Comparison of ENCODE assay signal across 15 cellular contexts in genomic region chr4:148503681-148504080, GRCh38.
A peak's percentile ranks its signal among the peaks of the same experiment; 100 is the strongest.
DNase-seq lines count a peak whose midpoint lies in the region; ATAC-seq and TF ChIP-seq lines count a peak whose summit lies in the region.
"Had no signal": no experiment of that assay in that cellular context is flagged by ENCODE, and none has a peak within 500 bp of the region (broad histone marks: within the 10 kb centered on the region; RNA-seq: fewer than 3 reads in every experiment).

No MANE protein-coding gene starts in this region.

- no peak overlapping the region for H3K4me3 ChIP-seq in osteoblast (ENCODE audit: insufficient read depth, low read length)
- H3K4me3 ChIP-seq: BLaER1 had no signal

- no peaks in the 10 kb centered on the region for H4K20me1 ChIP-seq in osteoblast (ENCODE audit: insufficient read depth, low read length)
- H4K20me1 ChIP-seq: BLaER1 had no signal

- H3K4me1 ChIP-seq in osteoblast (ENCODE audit: insufficient read depth, low read length), result no peaks in the 10 kb centered on the region
- H3K4me1 ChIP-seq: BE2C, BLaER1, Caco-2 had no signal

- H3K9me3 ChIP-seq in osteoblast (ENCODE audit: low read depth, low read length), result no peaks in the 10 kb centered on the region
- H3K9me3 ChIP-seq: BE2C, Caco-2 had no signal

- ATAC-seq in HG03457 (IDR thresholded peaks at IDR 0.05; ENCODE audit: unreplicated experiment) (no peak), SK-N-SH treated with all-trans-retinoic acid at 6 μM for 48 hours (no peak)
- ATAC-seq: CD8-positive, alpha-beta T cell had no signal

- H3K36me3 ChIP-seq in osteoblast (ENCODE audit: insufficient read depth, low read length), result no peaks in the 10 kb centered on the region
- H3K36me3 ChIP-seq: BE2C, BLaER1 had no signal

- H2AFZ ChIP-seq in osteoblast (ENCODE audit: low read length), result no peak overlapping the region

- H3K27me3 ChIP-seq in osteoblast (ENCODE audit: insufficient read depth, low read length), result no peaks in the 10 kb centered on the region
- H3K27me3 ChIP-seq: BLaER1 had no signal

- H3K27ac ChIP-seq in VCaP, result peak overlapping the region; percentile 69
- no peak overlapping the region for H3K27ac ChIP-seq in osteoblast (ENCODE audit: low read depth, low read length)
- H3K27ac ChIP-seq: BLaER1 had no signal

- H3K4me2 ChIP-seq in osteoblast (ENCODE audit: insufficient read depth, low read length), result no peak overlapping the region
- H3K4me2 ChIP-seq: BLaER1 had no signal

- no peaks in the 10 kb centered on the region for H3K79me2 ChIP-seq in osteoblast (ENCODE audit: insufficient read depth, low read length)

- peak; percentile 17 for DNase-seq in osteoblast (ENCODE audit: insufficient read length, low spot score, missing footprints)
- DNase-seq in C1 segment of cervical spinal cord (lab: John Stamatoyannopoulos, UW), result no peak
- DNase-seq: 8988T; ACHN; BE2C; Caco-2; Calu3; CD4-positive, alpha-beta T cell; CD8-positive, alpha-beta T cell; DMS79 treated with DMSO at 0.1 percent for 48 hours; GF-D8 had no signal

- no peak for TF ChIP-seq CTCF in VCaP (conservative IDR thresholded peaks at IDR 0.05)
- TF ChIP-seq CTCF in osteoblast (IDR thresholded peaks at IDR 0.05; ENCODE audit: extremely low read depth, low read depth, low read length), result no peak

TF ChIP-seq in SK-N-SH treated with all-trans-retinoic acid at 6 μM for 48 hours, 23 proteins besides CTCF, POLR2A, EP300 and RAD21:
- TF ChIP-seq ZC3H10 (CRISPR knock-in tag; IDR thresholded peaks at IDR 0.05) (no peak), ZFP3 (CRISPR knock-in tag; IDR thresholded peaks at IDR 0.05) (no peak), TSHZ2 (CRISPR knock-in tag; IDR thresholded peaks at IDR 0.05) (no peak), GLIS3 (CRISPR knock-in tag; IDR thresholded peaks at IDR 0.05) (no peak), SNAI2 (CRISPR knock-in tag; IDR thresholded peaks at IDR 0.05) (no peak), CSRNP3 (CRISPR knock-in tag; IDR thresholded peaks at IDR 0.05) (no peak), RARB (CRISPR knock-in tag; IDR thresholded peaks at IDR 0.05) (no peak)
